In genomic region chr4:40628888-40629287, GRCh38 we compare ENCODE assay signal across 1 cellular context.
TF ChIP-seq lines count a peak whose summit lies in the region.

No MANE protein-coding gene starts in this region.

TF ChIP-seq in HepG2, 621 proteins besides CTCF, POLR2A, EP300 and RAD21 (continued from another document):
- no peak for TF ChIP-seq SP1 (IDR thresholded peaks at IDR 0.05)
- TF ChIP-seq SP1 (CRISPR knock-in tag; IDR thresholded peaks at IDR 0.05) = no peak
- TF ChIP-seq CHD2 (IDR thresholded peaks at IDR 0.05; ENCODE audit: low read depth, low read length) = no peak
- TF ChIP-seq, protein P1, sequence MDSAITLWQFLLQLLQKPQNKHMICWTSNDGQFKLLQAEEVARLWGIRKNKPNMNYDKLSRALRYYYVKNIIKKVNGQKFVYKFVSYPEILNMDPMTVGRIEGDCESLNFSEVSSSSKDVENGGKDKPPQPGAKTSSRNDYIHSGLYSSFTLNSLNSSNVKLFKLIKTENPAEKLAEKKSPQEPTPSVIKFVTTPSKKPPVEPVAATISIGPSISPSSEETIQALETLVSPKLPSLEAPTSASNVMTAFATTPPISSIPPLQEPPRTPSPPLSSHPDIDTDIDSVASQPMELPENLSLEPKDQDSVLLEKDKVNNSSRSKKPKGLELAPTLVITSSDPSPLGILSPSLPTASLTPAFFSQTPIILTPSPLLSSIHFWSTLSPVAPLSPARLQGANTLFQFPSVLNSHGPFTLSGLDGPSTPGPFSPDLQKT (CRISPR knock-in tag; IDR thresholded peaks at IDR 0.05; ENCODE audit: borderline replicate concordance) = no peak
- no peak for TF ChIP-seq HMG20A (CRISPR knock-in tag; IDR thresholded peaks at IDR 0.05; ENCODE audit: borderline replicate concordance)
- TF ChIP-seq ZZZ3 (CRISPR knock-in tag; IDR thresholded peaks at IDR 0.05; ENCODE audit: borderline replicate concordance) = no peak
- no peak for TF ChIP-seq MAFK (conservative IDR thresholded peaks at IDR 0.05 in 1 of 2, IDR thresholded peaks at IDR 0.05 in 1 of 2; ENCODE audit: low read length in 2 of 2)
- no peak for TF ChIP-seq ZMYM3 (CRISPR knock-in tag; IDR thresholded peaks at IDR 0.05)
- TF ChIP-seq MIER3 (CRISPR knock-in tag; IDR thresholded peaks at IDR 0.05; ENCODE audit: borderline replicate concordance) = no peak
- TF ChIP-seq, protein P2, sequence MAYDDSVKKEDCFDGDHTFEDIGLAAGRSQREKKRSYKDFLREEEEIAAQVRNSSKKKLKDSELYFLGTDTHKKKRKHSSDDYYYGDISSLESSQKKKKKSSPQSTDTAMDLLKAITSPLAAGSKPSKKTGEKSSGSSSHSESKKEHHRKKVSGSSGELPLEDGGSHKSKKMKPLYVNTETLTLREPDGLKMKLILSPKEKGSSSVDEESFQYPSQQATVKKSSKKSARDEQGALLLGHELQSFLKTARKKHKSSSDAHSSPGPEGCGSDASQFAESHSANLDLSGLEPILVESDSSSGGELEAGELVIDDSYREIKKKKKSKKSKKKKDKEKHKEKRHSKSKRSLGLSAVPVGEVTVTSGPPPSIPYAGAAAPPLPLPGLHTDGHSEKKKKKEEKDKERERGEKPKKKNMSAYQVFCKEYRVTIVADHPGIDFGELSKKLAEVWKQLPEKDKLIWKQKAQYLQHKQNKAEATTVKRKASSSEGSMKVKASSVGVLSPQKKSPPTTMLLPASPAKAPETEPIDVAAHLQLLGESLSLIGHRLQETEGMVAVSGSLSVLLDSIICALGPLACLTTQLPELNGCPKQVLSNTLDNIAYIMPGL (CRISPR knock-in tag; IDR thresholded peaks at IDR 0.05; ENCODE audit: borderline replicate concordance in 1 of 2, low read depth in 1 of 2) = no peak
